14 cellular contexts compared by ENCODE assay signal in the genomic region with DNA sequence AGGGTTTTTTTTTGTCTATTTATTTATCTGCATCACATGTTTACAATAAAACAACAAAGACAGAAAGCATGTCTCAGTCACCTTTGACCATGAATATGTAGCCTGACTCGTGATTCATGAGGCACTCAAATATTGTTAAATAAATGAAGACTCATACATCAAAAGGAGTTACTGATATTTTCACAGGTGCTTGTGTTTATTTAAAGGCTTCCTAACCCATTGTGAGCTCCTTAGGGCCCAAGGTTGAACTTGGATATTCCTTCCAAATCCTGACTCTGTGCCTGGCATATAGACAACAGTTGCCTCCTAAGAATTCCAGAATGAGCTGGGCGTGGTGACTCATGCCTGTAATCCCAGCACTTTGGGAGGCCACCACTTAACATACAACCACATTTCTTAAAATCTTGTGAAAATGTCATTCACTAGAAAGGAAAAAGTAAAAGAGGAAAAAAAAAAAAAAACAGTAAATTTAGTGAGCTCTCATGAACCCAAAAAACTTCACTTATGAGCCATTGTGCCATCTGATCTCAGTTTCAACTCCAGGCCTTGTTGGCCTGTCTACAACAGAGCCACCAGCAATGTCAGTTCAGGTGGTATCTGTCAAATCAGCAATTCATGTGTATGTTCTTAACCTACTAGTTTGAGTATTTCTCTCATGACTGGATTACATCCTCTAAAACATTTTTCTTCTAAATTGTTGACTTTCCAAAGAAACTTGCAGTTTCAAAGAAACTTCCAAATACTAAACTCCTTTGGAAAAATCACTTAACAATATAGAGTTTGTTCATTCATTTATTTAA.
A peak's percentile ranks its signal among the peaks of the same experiment; 100 is the strongest.
DNase-seq lines count a peak whose midpoint lies in the region; ATAC-seq, FAIRE-seq and TF ChIP-seq lines count a peak whose summit lies in the region.
"Had no signal": no experiment of that assay in that cellular context is flagged by ENCODE, and none has a peak within 500 bp of the region (broad histone marks: within the 10 kb centered on the region; RNA-seq: fewer than 3 reads in every experiment).

No MANE protein-coding gene starts in this region.

- CTCF ChIA-PET in K562 (lab: Yijun Ruan, JAX; ENCODE audit: low intra/inter-chr PET ratio): no interaction called here

- no peak for FAIRE-seq in K562 (lab: Jason Lieb, UNC)
- FAIRE-seq in keratinocyte (lab: Jason Lieb, UNC): peak; percentile 56
- FAIRE-seq: GM18507, HTR-8/SVneo had no signal

- H3K27ac ChIP-seq in K562 (ENCODE audit: extremely low read depth, low read depth, low read length): no peak overlapping the region
- H3K27ac ChIP-seq in keratinocyte (ENCODE audit: control insufficient read depth, insufficient read depth, low read length): peak overlapping the region; percentile 49

- H2AFZ ChIP-seq in K562 (ENCODE audit: low read depth, low read length) (no peak overlapping the region), keratinocyte (ENCODE audit: control insufficient read depth, low read length) (no peak overlapping the region)

- in situ Hi-C loops in K562 (cut with MboI): no loop called here

- H3K36me3 ChIP-seq in K562 (ENCODE audit: control insufficient read depth, insufficient read depth, low read length): no peaks in the 10 kb centered on the region
- H3K36me3 ChIP-seq in keratinocyte (ENCODE audit: control insufficient read depth in 2 of 2, extremely low read depth in 1 of 2, insufficient read depth in 2 of 2, low read length in 2 of 2): no peaks in the 10 kb centered on the region

- H3K79me2 ChIP-seq in K562 (ENCODE audit: control insufficient read depth, insufficient read depth, low read length) (no peaks in the 10 kb centered on the region), keratinocyte (ENCODE audit: control insufficient read depth, insufficient read depth, low read length) (no peaks in the 10 kb centered on the region)

- intact Hi-C loops in K562 (cut with micrococcal nuclease): no loop called here

- 0% methylated on average over 2 of the region's 2 CpGs for WGBS in K562 (ENCODE audit: insufficient coverage, low coverage, missing lambda C conversion rate)

- H3K9me3 ChIP-seq in K562 (replicated peaks; ENCODE audit: control insufficient read depth, insufficient read depth, low read depth, low read length) (no peaks in the 10 kb centered on the region), keratinocyte (ENCODE audit: control insufficient read depth, low read depth, low read length) (no peaks in the 10 kb centered on the region)

- H3K9me1 ChIP-seq in K562 (ENCODE audit: control insufficient read depth, insufficient read depth, low read length) (no peaks in the 10 kb centered on the region), keratinocyte (ENCODE audit: control insufficient read depth, extremely low read depth, insufficient read depth, low read length) (no peaks in the 10 kb centered on the region)

- H4K20me1 ChIP-seq in K562 (replicated peaks; ENCODE audit: control insufficient read depth, insufficient read depth, low read length): no peaks in the 10 kb centered on the region
- H4K20me1 ChIP-seq in keratinocyte (ENCODE audit: control insufficient read depth, extremely low read depth, insufficient read depth, low read length): no peaks in the 10 kb centered on the region

- no peak for ATAC-seq in K562
- no peak for ATAC-seq in GM19328 (IDR thresholded peaks at IDR 0.05; ENCODE audit: unreplicated experiment)

- no TSS peak for BruUV-seq in K562 (replicated peaks; lab: Mats Ljungman, UMichigan)

- TF ChIP-seq CTCF in AG10803 (conservative IDR thresholded peaks at IDR 0.05; ENCODE audit: low read length) (no peak), K562 (IDR thresholded peaks at IDR 0.05 in 2 of 3, conservative IDR thresholded peaks at IDR 0.05 in 1 of 3; ENCODE audit: insufficient read depth in 2 of 3, low read depth in 1 of 3, low read length in 3 of 3) (no peak), keratinocyte (optimal IDR thresholded peaks at IDR 0.05 in 1 of 3, IDR thresholded peaks at IDR 0.05 in 1 of 3, conservative IDR thresholded peaks at IDR 0.05 in 1 of 3; ENCODE audit: extremely low read depth in 1 of 3, insufficient read depth in 2 of 3, low read length in 3 of 3) (no peak)

- no peak for TF ChIP-seq POLR2A in K562 (conservative IDR thresholded peaks at IDR 0.05)

- no peak for TF ChIP-seq EP300 in K562 (IDR thresholded peaks at IDR 0.05; ENCODE audit: low read length)

- TF ChIP-seq RAD21 in K562 (CRISPR knock-in tag; conservative IDR thresholded peaks at IDR 0.05 in 1 of 2, IDR thresholded peaks at IDR 0.05 in 1 of 2): no peak

- H3K4me1 ChIP-seq in K562 (replicated peaks in 1 of 2; ENCODE audit: control insufficient read depth in 2 of 2, insufficient read depth in 2 of 2, low read length in 2 of 2): no peaks in the 10 kb centered on the region
- H3K4me1 ChIP-seq in keratinocyte (ENCODE audit: control insufficient read depth, extremely low read depth, insufficient read depth, low read length): peaks cover 34% of the 10 kb centered on the region

- H3K27me3 ChIP-seq in K562 (ENCODE audit: control insufficient read depth in 2 of 2, insufficient read depth in 2 of 2, low read length in 2 of 2) (no peaks in the 10 kb centered on the region), keratinocyte (ENCODE audit: control insufficient read depth, extremely low read depth, insufficient read depth, low read length) (no peaks in the 10 kb centered on the region)

- POLR2A ChIA-PET in K562 (lab: Yijun Ruan, JAX): no interaction called here

- DNase-seq in AG10803 (ENCODE audit: low read depth) (peak; percentile 76), HS-27A (ENCODE audit: low read depth) (peak; percentile 51), K562 (ENCODE audit: extremely low read depth in 1 of 4, low spot score in 3 of 4) (no peak), keratinocyte (ENCODE audit: low read depth, low spot score) (no peak), NCI-H1436 treated with DMSO at 0.1 percent for 48 hours (lab: John Stamatoyannopoulos, UW) (no peak), NCI-H1092 (lab: John Stamatoyannopoulos, UW) (no peak)
- DNase-seq in activated effector memory CD4-positive, alpha-beta T cell treated with Interleukin-2 at 50 U/mL for 16 hours: no peak
- DNase-seq: immature natural killer cell, NCI-H1417, NCI-H526, SHP77 treated with DMSO at 0.1 percent for 48 hours had no signal

- H3K9ac ChIP-seq in K562 (ENCODE audit: insufficient read depth in 1 of 2, low read depth in 2 of 2, low read length in 2 of 2): no peak overlapping the region
- H3K9ac ChIP-seq in keratinocyte (ENCODE audit: control insufficient read depth, extremely low read depth, insufficient read depth, low read length): no peak overlapping the region

- H3K4me2 ChIP-seq in K562 (ENCODE audit: insufficient read depth, low read length) (no peak overlapping the region), keratinocyte (ENCODE audit: control insufficient read depth, extremely low read depth, insufficient read depth, low read depth, low read length) (no peak overlapping the region)

- dilution Hi-C loops in keratinocyte (cut with MboI; ENCODE audit: extremely low pct_ligation_motif_present, low sequenced_read_pairs): no loop called here

- H3K4me3 ChIP-seq in AG10803 (ENCODE audit: low read length) (no peak overlapping the region), K562 (no peak overlapping the region), keratinocyte (ENCODE audit: control insufficient read depth in 2 of 3, extremely low read depth in 1 of 3, insufficient read depth in 2 of 3, low read depth in 1 of 3, low read length in 3 of 3) (no peak overlapping the region)

TF ChIP-seq in K562, 482 proteins besides CTCF, POLR2A, EP300 and RAD21:
- TF ChIP-seq C11orf30 (IDR thresholded peaks at IDR 0.05; ENCODE audit: low read depth): peak; percentile 25; the same call in 1 of the 2 replicates
- no peak for TF ChIP-seq ZNF239 (CRISPR knock-in tag; IDR thresholded peaks at IDR 0.05)
- TF ChIP-seq ZNF316 (IDR thresholded peaks at IDR 0.05): peak; percentile 41; the same call in 1 of the 2 replicates
- no peak for TF ChIP-seq ZNF695 (CRISPR knock-in tag; IDR thresholded peaks at IDR 0.05)
- TF ChIP-seq BRF1 (IDR thresholded peaks at IDR 0.05; ENCODE audit: borderline replicate concordance, extremely low read depth, insufficient read length): no peak
- no peak for TF ChIP-seq ADNP (tag; IDR thresholded peaks at IDR 0.05)
- no peak for TF ChIP-seq HEY1 (CRISPR knock-in tag; IDR thresholded peaks at IDR 0.05; ENCODE audit: borderline replicate concordance)
- TF ChIP-seq, protein P1, sequence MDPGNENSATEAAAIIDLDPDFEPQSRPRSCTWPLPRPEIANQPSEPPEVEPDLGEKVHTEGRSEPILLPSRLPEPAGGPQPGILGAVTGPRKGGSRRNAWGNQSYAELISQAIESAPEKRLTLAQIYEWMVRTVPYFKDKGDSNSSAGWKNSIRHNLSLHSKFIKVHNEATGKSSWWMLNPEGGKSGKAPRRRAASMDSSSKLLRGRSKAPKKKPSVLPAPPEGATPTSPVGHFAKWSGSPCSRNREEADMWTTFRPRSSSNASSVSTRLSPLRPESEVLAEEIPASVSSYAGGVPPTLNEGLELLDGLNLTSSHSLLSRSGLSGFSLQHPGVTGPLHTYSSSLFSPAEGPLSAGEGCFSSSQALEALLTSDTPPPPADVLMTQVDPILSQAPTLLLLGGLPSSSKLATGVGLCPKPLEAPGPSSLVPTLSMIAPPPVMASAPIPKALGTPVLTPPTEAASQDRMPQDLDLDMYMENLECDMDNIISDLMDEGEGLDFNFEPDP (CRISPR knock-in tag; IDR thresholded peaks at IDR 0.05): no peak

Comparison
In these comparisons a context has a peak if more than half of its experiments do, and no peak if none do; other contexts are left out.
1. DNase-seq: peak in AG10803 (single experiment) and HS-27A (single experiment); none in K562 (0 of 4), keratinocyte (single experiment), NCI-H1436 treated with DMSO at 0.1 percent for 48 hours (single experiment), activated effector memory CD4-positive, alpha-beta T cell treated with Interleukin-2 at 50 U/mL for 16 hours (single experiment) and NCI-H1092 (single experiment).